In genomic region chr5:88837222-88837621, GRCh38 we compare ENCODE assay signal across 22 cellular contexts. TPM values are rescaled to one million over a fixed set of nuclear protein-coding genes. Genes with fewer than 3 reads are reported as not detected.
A peak's percentile ranks its signal among the peaks of the same experiment; 100 is the strongest.
DNase-seq lines count a peak whose midpoint lies in the region; ATAC-seq and TF ChIP-seq lines count a peak whose summit lies in the region.
"Had no signal": no experiment of that assay in that cellular context is flagged by ENCODE, and none has a peak within 500 bp of the region (broad histone marks: within the 10 kb centered on the region; RNA-seq: fewer than 3 reads in every experiment).

No MANE protein-coding gene starts in this region.

- 0 out of 2 replicates have a peak overlapping the region, but pooled peaks have one; percentile 47 for H3K27ac ChIP-seq in DOHH2 (ENCODE audit: low read depth, low read length)
- peak overlapping the region; percentile 13 for H3K27ac ChIP-seq in OCI-LY1 (ENCODE audit: low read depth, low read length, poor library complexity, severe bottlenecking)
- H3K27ac ChIP-seq in testis: peak overlapping the region; percentile 68 to 84
- no peak overlapping the region for H3K27ac ChIP-seq in neuronal stem cell (replicated peaks; ENCODE audit: low read length)

- H2BK5ac ChIP-seq in neuronal stem cell (ENCODE audit: low read length): no peak overlapping the region

- no peak overlapping the region for H3K18ac ChIP-seq in neuronal stem cell (ENCODE audit: low read length)

- H2BK120ac ChIP-seq in neuronal stem cell (ENCODE audit: low read depth, low read length): no peak overlapping the region

- no peaks in the 10 kb centered on the region for H3K27me3 ChIP-seq in DOHH2 (ENCODE audit: control insufficient read depth, low read length)
- no peaks in the 10 kb centered on the region for H3K27me3 ChIP-seq in OCI-LY1 (ENCODE audit: insufficient read depth, low read length)
- H3K27me3 ChIP-seq in testis: no peaks in the 10 kb centered on the region
- H3K27me3 ChIP-seq in neuronal stem cell (ENCODE audit: control insufficient read depth in 3 of 3, insufficient read depth in 3 of 3, low read depth in 1 of 3, low read length in 3 of 3): no peaks in the 10 kb centered on the region

- TF ChIP-seq CTCF in DOHH2 (IDR thresholded peaks at IDR 0.05; ENCODE audit: low read depth, low read length, poor library complexity, severe bottlenecking) (no peak), OCI-LY1 (IDR thresholded peaks at IDR 0.05; ENCODE audit: low read length) (no peak), testis (IDR thresholded peaks at IDR 0.05) (no peak), nephron progenitor cell (IDR thresholded peaks at IDR 0.05) (no peak)

- no peak for TF ChIP-seq POLR2A in testis (IDR thresholded peaks at IDR 0.05)

- no peak overlapping the region for H4K91ac ChIP-seq in neuronal stem cell (ENCODE audit: low read depth, low read length, poor library complexity)

- H3K9me3 Mint-ChIP-seq in memory B cell: no peaks in the 10 kb centered on the region
- H3K9me3 Mint-ChIP-seq in nephron progenitor cell: no peaks in the 10 kb centered on the region
- H3K9me3 Mint-ChIP-seq: activated naive CD4-positive, alpha-beta T cell treated with anti-CD3 and anti-CD28 coated beads, Interleukin-2, amount 50 U/mL, for 72 hours; activated T-helper 2 cell treated with anti-CD3 and anti-CD28 coated beads, Interferon-gamma antibody, Interleukin-2, Interleukin-4, amounts not matched to agents 10 μg/mL and 5 μg/mL and 100 μg/mL, durations not matched to agents 14 hours and 24 hours and 36 hours; natural killer cell treated with Interleukin-12 subunit alpha and Interleukin-12 subunit beta and Interleukin-15 and Interleukin-18, amount 100 ng/mL, for 72 hours had no signal

- H3K27ac Mint-ChIP-seq in memory B cell: peak overlapping the region; percentile 95
- H3K27ac Mint-ChIP-seq in nephron progenitor cell: no peak overlapping the region
- H3K27ac Mint-ChIP-seq: activated naive CD4-positive, alpha-beta T cell treated with anti-CD3 and anti-CD28 coated beads, Interleukin-2, amount 50 U/mL, for 72 hours; activated T-helper 2 cell treated with anti-CD3 and anti-CD28 coated beads, Interferon-gamma antibody, Interleukin-2, Interleukin-4, amounts not matched to agents 10 μg/mL and 5 μg/mL and 100 μg/mL, durations not matched to agents 14 hours and 24 hours and 36 hours; natural killer cell treated with Interleukin-12 subunit alpha and Interleukin-12 subunit beta and Interleukin-15 and Interleukin-18, amount 100 ng/mL, for 72 hours had no signal

- H3K4me1 Mint-ChIP-seq in memory B cell (peaks cover 39% of the 10 kb centered on the region), nephron progenitor cell (no peaks in the 10 kb centered on the region)

- H3K4me1 ChIP-seq in DOHH2 (ENCODE audit: control insufficient read depth, low read length) (peaks cover 82% of the 10 kb centered on the region), OCI-LY1 (ENCODE audit: insufficient read depth, low read length, severe bottlenecking) (peaks cover 93% of the 10 kb centered on the region), testis (peaks cover 37% of the 10 kb centered on the region), neuronal stem cell (ENCODE audit: control insufficient read depth in 2 of 2, insufficient read depth in 1 of 2, low read depth in 1 of 2, low read length in 2 of 2) (peaks cover 0 to 2% of the 10 kb centered on the region in 2 donors)

- WGBS in testis, 2 donors: 89 to 90% methylated on average over 4 of the region's 4 CpGs
- no CpG with 5 or more reads among the region's 4 CpGs for WGBS in neuronal stem cell (ENCODE audit: extremely low coverage in 2 of 2, insufficient read length in 2 of 2, insufficient replicate concordance in 1 of 2), 2 donors

- H3K27me3 Mint-ChIP-seq in memory B cell: no peaks in the 10 kb centered on the region
- H3K27me3 Mint-ChIP-seq in nephron progenitor cell (ENCODE audit: low read depth, poor library complexity): peaks cover 6% of the 10 kb centered on the region
- H3K27me3 Mint-ChIP-seq: natural killer cell treated with Interleukin-12 subunit alpha and Interleukin-12 subunit beta and Interleukin-15 and Interleukin-18, amount 100 ng/mL, for 72 hours had no signal

- H2AFZ ChIP-seq in OCI-LY1 (ENCODE audit: low read length) (no peak overlapping the region), neuronal stem cell (ENCODE audit: low read length) (no peak overlapping the region)

- no peak overlapping the region for H2BK12ac ChIP-seq in neuronal stem cell (ENCODE audit: low read length)

- DNase-seq in memory B cell (ENCODE audit: low spot score in 2 of 2) (no peak), testis (no peak), neuronal stem cell (ENCODE audit: low spot score) (no peak), nephron progenitor cell (no peak)
- DNase-seq: activated CD8-positive, alpha-beta memory T cell treated with anti-CD3 and anti-CD28 coated beads, Interleukin-2, amount 50 U/mL, for 48 hours; aorta; central memory CD4-positive, alpha-beta T cell; NCI-H1092 treated with DMSO at 0.1 percent for 48 hours; NCI-H1930; NCI-H226; NCI-H748 treated with DMSO at 0.1 percent for 48 hours; PC-3; SHP77; T-helper 9 cell had no signal

- H2BK15ac ChIP-seq in neuronal stem cell (ENCODE audit: low read length): no peak overlapping the region

- H3K9ac ChIP-seq in OCI-LY1 (ENCODE audit: low read length) (peak overlapping the region; percentile 21; the same call in 1 of the 2 replicates), neuronal stem cell (ENCODE audit: low read depth, low read length, poor library complexity) (no peak overlapping the region)

- H2AK5ac ChIP-seq in neuronal stem cell (ENCODE audit: low read depth, low read length): no peak overlapping the region

- no peaks in the 10 kb centered on the region for H3K9me3 ChIP-seq in DOHH2 (ENCODE audit: control insufficient read depth, insufficient read depth, low read length)
- no peaks in the 10 kb centered on the region for H3K9me3 ChIP-seq in OCI-LY1 (ENCODE audit: low read length)
- no peaks in the 10 kb centered on the region for H3K9me3 ChIP-seq in testis
- H3K9me3 ChIP-seq in neuronal stem cell (replicated peaks in 1 of 2; ENCODE audit: control insufficient read depth in 2 of 2, insufficient read depth in 1 of 2, low read depth in 1 of 2, low read length in 2 of 2): no peaks in the 10 kb centered on the region

- H3K4ac ChIP-seq in neuronal stem cell (ENCODE audit: low read length): no peak overlapping the region

- no peak overlapping the region for H3K23ac ChIP-seq in neuronal stem cell (ENCODE audit: low read depth, low read length, poor library complexity)

- no peak overlapping the region for H4K8ac ChIP-seq in neuronal stem cell (ENCODE audit: low read depth, low read length)

- no peaks in the 10 kb centered on the region for H3K9me2 ChIP-seq in DOHH2 (replicated peaks; ENCODE audit: control insufficient read depth, low read length)
- no peaks in the 10 kb centered on the region for H3K9me2 ChIP-seq in OCI-LY1 (ENCODE audit: low read depth, low read length)

- ATAC-seq in memory B cell (ENCODE audit: low read depth): no peak
- no peak for ATAC-seq in GM19395 (IDR thresholded peaks at IDR 0.05; ENCODE audit: unreplicated experiment)
- ATAC-seq: activated naive CD4-positive, alpha-beta T cell treated with anti-CD3 and anti-CD28 coated beads, Interleukin-2, amount 50 U/mL, for 72 hours; HCT116; natural killer cell treated with Interleukin-12 subunit alpha and Interleukin-12 subunit beta and Interleukin-15 and Interleukin-18, amount 100 ng/mL, for 72 hours; PC-3 had no signal

- H3K36me3 Mint-ChIP-seq in memory B cell (peaks cover 17% of the 10 kb centered on the region), nephron progenitor cell (ENCODE audit: low read depth) (no peaks in the 10 kb centered on the region)
- H3K36me3 Mint-ChIP-seq: activated naive CD4-positive, alpha-beta T cell treated with anti-CD3 and anti-CD28 coated beads, Interleukin-2, amount 50 U/mL, for 72 hours; natural killer cell treated with Interleukin-12 subunit alpha and Interleukin-12 subunit beta and Interleukin-15 and Interleukin-18, amount 100 ng/mL, for 72 hours had no signal

- no peaks in the 10 kb centered on the region for H4K20me1 ChIP-seq in DOHH2 (ENCODE audit: control insufficient read depth, insufficient read depth, low read depth, low read length)
- no peaks in the 10 kb centered on the region for H4K20me1 ChIP-seq in OCI-LY1 (ENCODE audit: insufficient read depth, low read length)

- H3K79me1 ChIP-seq in neuronal stem cell (ENCODE audit: low read depth, low read length): no peaks in the 10 kb centered on the region

- H3K14ac ChIP-seq in neuronal stem cell (ENCODE audit: low read length): no peak overlapping the region

- H3K4me3 ChIP-seq in DOHH2 (ENCODE audit: low read length) (peak overlapping the region; percentile 17; the same call in 1 of the 2 replicates), OCI-LY1 (ENCODE audit: low read depth, low read length, poor library complexity, severe bottlenecking) (peak overlapping the region; percentile 1), testis (no peak overlapping the region), neuronal stem cell (ENCODE audit: low read length in 2 of 2) (no peak overlapping the region)

- H3K79me2 ChIP-seq in DOHH2 (ENCODE audit: control insufficient read depth, low read length) (peaks cover 92% of the 10 kb centered on the region), OCI-LY1 (ENCODE audit: insufficient read depth, low read length) (peaks cover 14% of the 10 kb centered on the region)

- peaks cover 22% of the 10 kb centered on the region for H3K36me3 ChIP-seq in DOHH2 (ENCODE audit: control insufficient read depth, low read length)
- no peaks in the 10 kb centered on the region for H3K36me3 ChIP-seq in OCI-LY1 (ENCODE audit: insufficient read depth, low read length)
- no peaks in the 10 kb centered on the region for H3K36me3 ChIP-seq in testis (ENCODE audit: low read depth, missing control alignments)
- no peaks in the 10 kb centered on the region for H3K36me3 ChIP-seq in neuronal stem cell (replicated peaks in 1 of 2; ENCODE audit: control insufficient read depth in 2 of 2, insufficient read depth in 2 of 2, low read length in 2 of 2)

- H3F3A ChIP-seq in DOHH2 (ENCODE audit: control insufficient read depth, insufficient read depth) (peaks cover 24% of the 10 kb centered on the region), OCI-LY1 (ENCODE audit: insufficient read depth, low read length) (peaks cover 12% of the 10 kb centered on the region)

- intact Hi-C loops in testis (cut with DNase I; ENCODE audit: low total_unique reads): no loop called here

- H3K4me2 ChIP-seq in DOHH2 (ENCODE audit: low read length) (peak overlapping the region; percentile 58), OCI-LY1 (ENCODE audit: low read length) (peak overlapping the region; percentile 24), neuronal stem cell (ENCODE audit: insufficient read depth, low read length, poor library complexity, severe bottlenecking) (no peak overlapping the region)

- H3K4me3 Mint-ChIP-seq in memory B cell (no peak overlapping the region), nephron progenitor cell (no peak overlapping the region)
- H3K4me3 Mint-ChIP-seq: CD14-positive monocyte; natural killer cell treated with Interleukin-12 subunit alpha and Interleukin-12 subunit beta and Interleukin-15 and Interleukin-18, amount 100 ng/mL, for 72 hours had no signal

RNA-seq across cellular contexts. Expression of gene MEF2C, which starts 45.8 kb away (rescaled TPM):
- total RNA-seq in testis: 10 to 100 TPM; 19.9 to 53.1 TPM
- 18.3 TPM for polyA plus RNA-seq in testis (ENCODE audit: insufficient read depth, low read depth, low replicate concordance)
- polyA plus RNA-seq in neuronal stem cell (2013, experiment 1 of 2): 1.5 TPM
- polyA plus RNA-seq in neuronal stem cell (2013, experiment 2 of 2): 1.1 TPM

Comparison
In these comparisons a context has a peak if more than half of its experiments do, and no peak if none do; other contexts are left out.
1. H3K4me3 ChIP-seq: peak in DOHH2 (single experiment) and OCI-LY1 (single experiment); none in testis (0 of 2) and neuronal stem cell (0 of 2).